In the genomic region with DNA sequence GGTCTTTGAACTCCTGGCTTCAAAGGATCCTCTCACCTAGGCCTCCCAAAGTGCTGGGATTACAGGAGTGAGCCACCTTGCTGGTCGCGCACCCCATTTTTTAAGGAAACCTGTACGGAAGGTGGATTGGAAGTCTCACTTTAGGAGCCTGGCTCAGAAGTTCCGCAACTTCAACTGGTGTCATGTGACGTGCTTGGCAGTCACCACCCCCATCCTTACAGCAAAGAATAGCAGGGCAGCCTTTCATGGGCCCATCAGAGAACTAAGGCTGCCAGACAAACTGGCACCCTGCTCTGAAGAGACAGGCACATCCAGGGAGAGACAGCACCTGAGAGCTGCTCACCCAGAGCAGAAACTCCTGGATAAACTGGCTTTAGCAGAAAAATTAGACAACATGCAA, we compare ENCODE assay signal across 14 cellular contexts. TPM values are rescaled to one million over a fixed set of nuclear protein-coding genes. Genes with fewer than 3 reads are reported as not detected.
A peak's percentile ranks its signal among the peaks of the same experiment; 100 is the strongest.
DNase-seq lines count a peak whose midpoint lies in the region; TF ChIP-seq lines count a peak whose summit lies in the region.
"Had no signal": no experiment of that assay in that cellular context is flagged by ENCODE, and none has a peak within 500 bp of the region (broad histone marks: within the 10 kb centered on the region; RNA-seq: fewer than 3 reads in every experiment).

No MANE protein-coding gene starts in this region.

- H4K91ac ChIP-seq in H9 (ENCODE audit: insufficient read length, low read depth, low read length), result no peak overlapping the region

- H4K20me1 ChIP-seq in Karpas-422 (ENCODE audit: insufficient read depth, low read depth, low read length) (peaks cover 19% of the 10 kb centered on the region), osteoblast (ENCODE audit: insufficient read depth, low read length) (peaks cover 8% of the 10 kb centered on the region), H9 (ENCODE audit: control insufficient read depth, insufficient read depth, insufficient read length) (no peaks in the 10 kb centered on the region)

- H4K8ac ChIP-seq in H9 (replicated peaks; ENCODE audit: insufficient read length, low read depth, low read length), result no peak overlapping the region

- peaks cover 6% of the 10 kb centered on the region for H3K4me1 Mint-ChIP-seq in endothelial cell (ENCODE audit: unreplicated experiment)
- H3K4me1 Mint-ChIP-seq in H9, result peaks cover 25% of the 10 kb centered on the region in 2 experiments

- peaks cover 4% of the 10 kb centered on the region for H3K23me2 ChIP-seq in H9 (ENCODE audit: insufficient read length, low read depth, low read length, poor library complexity, severe bottlenecking)

- H3K27ac ChIP-seq in Karpas-422 (ENCODE audit: low read length) (no peak overlapping the region), epithelial cell of prostate (peak overlapping the region; percentile 39), osteoblast (ENCODE audit: low read depth, low read length) (no peak overlapping the region), H9 (ENCODE audit: insufficient read length, low read depth, low read length) (no peak overlapping the region)
- H3K27ac ChIP-seq: neutrophil, SJSA1 had no signal

- no peak overlapping the region for H2BK5ac ChIP-seq in H9 (ENCODE audit: insufficient read length, low read length)

- H3K4me2 ChIP-seq in Karpas-422 (ENCODE audit: low read depth, low read length, poor library complexity, severe bottlenecking), result peak overlapping the region; percentile 33
- no peak overlapping the region for H3K4me2 ChIP-seq in osteoblast (ENCODE audit: insufficient read depth, low read length)
- H3K4me2 ChIP-seq in H9 (ENCODE audit: insufficient read depth, insufficient read length, low read length), result no peak overlapping the region

- H3K27me3 Mint-ChIP-seq in endothelial cell (ENCODE audit: unreplicated experiment), result peaks cover 14% of the 10 kb centered on the region
- peaks cover 87% of the 10 kb centered on the region for H3K27me3 Mint-ChIP-seq in H9 (ENCODE audit: low read depth)
- H3K27me3 Mint-ChIP-seq: activated CD4-positive, alpha-beta T cell treated with anti-CD3 and anti-CD28 coated beads for 36 hours had no signal

- H3T11ph ChIP-seq in H9 (ENCODE audit: low read length), result no peak overlapping the region

- H3K27me3 ChIP-seq in Karpas-422 (ENCODE audit: low read length) (no peaks in the 10 kb centered on the region), osteoblast (ENCODE audit: insufficient read depth, low read length) (no peaks in the 10 kb centered on the region), H9 (ENCODE audit: insufficient read depth, low read length) (peaks cover 21% of the 10 kb centered on the region)
- H3K27me3 ChIP-seq: SJSA1 had no signal

- H4K5ac ChIP-seq in H9 (ENCODE audit: insufficient read length, low read depth, low read length), result no peak overlapping the region

- H3K9ac ChIP-seq in Karpas-422 (ENCODE audit: low read length) (no peak overlapping the region), H9 (ENCODE audit: extremely low read depth, insufficient read length, low read length) (no peak overlapping the region)

- no peak overlapping the region for H2BK120ac ChIP-seq in H9 (ENCODE audit: low read depth, low read length, poor library complexity, severe bottlenecking)

- H3K79me2 ChIP-seq in Karpas-422 (ENCODE audit: low read length) (peaks cover 13% of the 10 kb centered on the region), osteoblast (ENCODE audit: insufficient read depth, low read length) (peaks cover 14% of the 10 kb centered on the region), H9 (ENCODE audit: insufficient read depth, low read length) (no peaks in the 10 kb centered on the region)

- no peak for TF ChIP-seq CTCF in osteoblast (IDR thresholded peaks at IDR 0.05; ENCODE audit: extremely low read depth, low read depth, low read length)
- TF ChIP-seq CTCF in endothelial cell (IDR thresholded peaks at IDR 0.05; ENCODE audit: unreplicated experiment), result no peak
- TF ChIP-seq CTCF in H9 (conservative IDR thresholded peaks at IDR 0.05), result no peak

- no peaks in the 10 kb centered on the region for H3K9me3 ChIP-seq in Karpas-422 (ENCODE audit: low read length)
- no peaks in the 10 kb centered on the region for H3K9me3 ChIP-seq in osteoblast (ENCODE audit: low read depth, low read length)
- H3K9me3 ChIP-seq in H9 (ENCODE audit: control insufficient read depth, low read depth, low read length), result no peaks in the 10 kb centered on the region
- H3K9me3 ChIP-seq: neutrophil had no signal

- no peak overlapping the region for H3K4me3 ChIP-seq in Karpas-422 (ENCODE audit: low read length)
- H3K4me3 ChIP-seq in osteoblast (ENCODE audit: insufficient read depth, low read length), result no peak overlapping the region
- H3K4me3 ChIP-seq: SJSA1 had no signal

- no peaks in the 10 kb centered on the region for H3K79me1 ChIP-seq in H9 (ENCODE audit: insufficient read depth, low read depth, low read length, poor library complexity, severe bottlenecking)

- no peak overlapping the region for H3K56ac ChIP-seq in H9 (ENCODE audit: insufficient read length, low read depth, low read length)

- DNase-seq in Ammon's horn (ENCODE audit: low spot score) (peak; percentile 52), Karpas-422 (no peak), epithelial cell of prostate (ENCODE audit: low read depth, low spot score) (no peak), osteoblast (ENCODE audit: insufficient read length, low spot score, missing footprints) (peak; percentile 11), endothelial cell (ENCODE audit: low spot score) (no peak), SIG-M5 treated with dmso at 0.1 percent for 504 hours (lab: John Stamatoyannopoulos, UW; ENCODE audit: unreplicated experiment) (no peak), H9 (no peak), NCI-H510A (lab: John Stamatoyannopoulos, UW) (no peak)
- DNase-seq: activated naive CD4-positive, alpha-beta T cell; COR-L47; NCI-H2029 had no signal

- no peaks in the 10 kb centered on the region for H3K9me3 Mint-ChIP-seq in endothelial cell (ENCODE audit: unreplicated experiment)
- H3K9me3 Mint-ChIP-seq in H9, result no peaks in the 10 kb centered on the region; a peak in 1 of 5 replicates

- H2AFZ ChIP-seq in Karpas-422 (ENCODE audit: low read length) (no peak overlapping the region), osteoblast (ENCODE audit: low read length) (no peak overlapping the region), H9 (ENCODE audit: low read length) (no peak overlapping the region)

- H3K36me3 ChIP-seq in Karpas-422 (ENCODE audit: insufficient read depth, low read length) (no peaks in the 10 kb centered on the region), osteoblast (ENCODE audit: insufficient read depth, low read length) (no peaks in the 10 kb centered on the region)
- H3K36me3 ChIP-seq: neutrophil had no signal

- H3K27ac Mint-ChIP-seq in endothelial cell (ENCODE audit: unreplicated experiment) (no peak overlapping the region), H9 (no peak overlapping the region)
- H3K27ac Mint-ChIP-seq: activated CD4-positive, alpha-beta T cell treated with anti-CD3 and anti-CD28 coated beads for 36 hours had no signal

- no peak overlapping the region for H3K14ac ChIP-seq in H9 (ENCODE audit: insufficient read depth, low read length)

- H3K4me3 Mint-ChIP-seq in endothelial cell (ENCODE audit: unreplicated experiment) (no peak overlapping the region), H9 (no peak overlapping the region)
- H3K4me3 Mint-ChIP-seq: activated CD4-positive, alpha-beta T cell treated with anti-CD3 and anti-CD28 coated beads for 36 hours had no signal

- no peak overlapping the region for H2BK12ac ChIP-seq in H9 (ENCODE audit: insufficient read length, low read depth, low read length)

- H3K23ac ChIP-seq in H9 (ENCODE audit: insufficient read length, low read depth, low read length), result no peak overlapping the region

- H3K18ac ChIP-seq in H9 (ENCODE audit: insufficient read length, low read depth, low read length), result no peak overlapping the region

- H3K4me1 ChIP-seq in Karpas-422 (ENCODE audit: low read length), result peaks cover 33% of the 10 kb centered on the region
- H3K4me1 ChIP-seq in osteoblast (ENCODE audit: insufficient read depth, low read length), result peaks cover 10% of the 10 kb centered on the region
- H3K4me1 ChIP-seq in H9 (ENCODE audit: insufficient read depth, low read length), result peaks cover 2% of the 10 kb centered on the region; the same call in 1 of the 2 replicates

- no peaks in the 10 kb centered on the region for H3K9me2 ChIP-seq in Karpas-422 (replicated peaks; ENCODE audit: insufficient read depth, low read length)

- no peak overlapping the region for H2BK20ac ChIP-seq in H9 (ENCODE audit: low read depth, low read length, poor library complexity, severe bottlenecking)

- H3K4ac ChIP-seq in H9 (ENCODE audit: low read depth, low read length), result no peak overlapping the region

- H2BK15ac ChIP-seq in H9 (ENCODE audit: low read depth, low read length), result no peak overlapping the region

- WGBS in H9 (ENCODE audit: extremely low coverage, insufficient read length, low lambda C conversion rate), result no CpG with 5 or more reads among the region's 5 CpGs

- no peak overlapping the region for H2AK5ac ChIP-seq in H9 (ENCODE audit: insufficient read length, low read length)

- peaks cover under 1% of the 10 kb centered on the region for H3K36me3 Mint-ChIP-seq in endothelial cell (ENCODE audit: low read depth, unreplicated experiment)
- H3K36me3 Mint-ChIP-seq in H9 (ENCODE audit: insufficient read depth in 1 of 3, low read depth in 3 of 3), result peaks cover 0 to 1% (median 0%) of the 10 kb centered on the region in 3 experiments; a peak in 1 of 7 replicates

RNA-seq across cellular contexts. Expression of a gene that starts 3.3 kb away (rescaled TPM):
- total RNA-seq in Karpas-422 (2014; rRNA removed; shearing (Covaris generic); ENCODE audit: low replicate concordance), result 43.1 and 121 TPM in 2 replicates
- 31.8 and 35.8 TPM in 2 replicates for total RNA-seq in osteoblast
- 31.8 TPM for total RNA-seq in endothelial cell (ENCODE audit: unreplicated experiment)
- 10.3 and 13.0 TPM in 2 replicates for total RNA-seq in H9 (2021)

RNA-seq across cellular contexts. Expression of a gene that starts 9.7 kb away (rescaled TPM):
- total RNA-seq in Karpas-422 (2014; rRNA removed; shearing (Covaris generic); ENCODE audit: low replicate concordance), result 11.4 and 21.3 TPM in 2 replicates
- total RNA-seq in osteoblast, result 9.4 and 11.2 TPM in 2 replicates
- total RNA-seq in endothelial cell (ENCODE audit: unreplicated experiment), result 0.87 TPM
- 0.46 TPM in 1 of 2 replicates, not detected in the other for total RNA-seq in H9 (2021)

RNA-seq across cellular contexts. Expression of a gene that starts 33.6 kb away (rescaled TPM):
- 128 and 186 TPM in 2 replicates for total RNA-seq in Karpas-422 (2014; rRNA removed; shearing (Covaris generic); ENCODE audit: low replicate concordance)
- total RNA-seq in osteoblast (53.6 and 54.6 TPM in 2 replicates), endothelial cell (ENCODE audit: unreplicated experiment) (86.8 TPM), H9 (2021) (163 and 164 TPM in 2 replicates)

Comparison
In these comparisons a context has a peak if more than half of its experiments do, and no peak if none do; other contexts are left out.
1. DNase-seq: peak in Ammon's horn (single experiment) and osteoblast (single experiment); none in Karpas-422 (single experiment), epithelial cell of prostate (single experiment), endothelial cell (single experiment), SIG-M5 treated with dmso at 0.1 percent for 504 hours (single experiment), H9 (single experiment) and NCI-H510A (single experiment).